In the genomic region with DNA sequence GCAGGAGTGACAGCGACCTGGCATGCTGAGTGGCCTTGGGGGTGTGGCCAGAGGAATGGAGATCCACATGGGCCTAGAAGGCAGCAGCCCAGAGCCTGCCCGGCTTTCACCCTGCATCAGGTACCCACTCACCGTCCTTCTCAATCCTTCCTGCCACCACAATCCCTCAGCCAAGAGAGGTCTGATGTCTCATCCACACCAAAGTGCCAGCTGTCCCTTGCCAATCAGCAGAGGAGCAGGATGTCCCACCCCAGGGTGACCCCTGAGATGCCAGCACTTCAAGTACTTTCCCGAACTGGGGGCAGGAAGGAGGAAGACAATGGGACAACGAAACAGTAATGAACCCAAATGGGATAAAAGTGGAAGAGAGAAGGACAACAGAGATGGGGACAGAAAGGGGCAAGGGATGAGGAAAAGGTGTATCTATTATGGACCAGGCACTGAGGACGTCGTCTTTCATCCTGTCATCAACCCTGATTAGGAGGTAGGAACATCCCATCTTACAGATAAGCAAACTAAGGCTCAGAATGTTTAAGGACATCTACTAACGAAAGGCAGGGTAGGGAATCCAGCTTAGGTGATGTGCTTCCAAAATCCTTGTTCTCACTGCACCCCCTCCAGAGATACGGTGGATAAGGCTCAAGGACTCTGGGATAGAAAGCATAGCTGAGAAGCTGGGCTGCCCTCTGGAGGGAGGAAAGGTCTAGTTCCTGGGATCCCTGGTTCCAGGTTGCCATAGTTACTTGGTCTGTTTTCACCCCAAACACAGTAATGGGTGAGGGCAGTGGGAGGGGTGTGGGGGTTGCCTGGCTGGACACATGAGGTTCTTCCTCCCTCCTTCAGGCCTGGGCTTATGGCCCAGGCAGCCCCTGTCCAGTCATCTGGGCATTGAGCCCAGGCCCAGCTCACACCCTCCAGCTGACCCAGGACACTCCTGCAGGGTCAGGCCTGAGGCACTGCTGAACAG, we compare ENCODE assay signal across 8 cellular contexts. TPM values are rescaled to one million over a fixed set of nuclear protein-coding genes. Genes with fewer than 3 reads are reported as not detected.
DNase-seq lines count a peak whose midpoint lies in the region; ATAC-seq and TF ChIP-seq lines count a peak whose summit lies in the region.

No MANE protein-coding gene starts in this region.

- WGBS in ectodermal cell, 2 experiments, result 88% methylated on average over 9 of the region's 9 CpGs

- POLR2A ChIA-PET in AG04449 (lab: Yijun Ruan, JAX), result interaction anchor here (0.6 to 1.9 kb wide), 3 partner anchors 15 to 83 kb away, joined by 3 to 12 read pairs (median 4); a partner anchor contains a TSS

- H3K9me3 ChIP-seq in ectodermal cell (ENCODE audit: control insufficient read depth, low read length), result no peaks in the 10 kb centered on the region
- no peaks in the 10 kb centered on the region for H3K9me3 ChIP-seq in lower lobe of right lung
- no peaks in the 10 kb centered on the region for H3K9me3 ChIP-seq in tibial artery

- peak; percentile 77 to 86 for ATAC-seq in lower lobe of right lung
- no peak for ATAC-seq in GM21576 (IDR thresholded peaks at IDR 0.05; ENCODE audit: unreplicated experiment)

- TF ChIP-seq CTCF in AG04449 (IDR thresholded peaks at IDR 0.05; ENCODE audit: insufficient read depth, low read length, missing control alignments), result peak; percentile 63
- peak; percentile 29 for TF ChIP-seq CTCF in lower lobe of right lung (IDR thresholded peaks at IDR 0.05)
- peak; percentile 57 to 66 for TF ChIP-seq CTCF in tibial artery (IDR thresholded peaks at IDR 0.05)

- H3K27me3 ChIP-seq in ectodermal cell (ENCODE audit: control insufficient read depth, insufficient read depth, low read length, poor library complexity, severe bottlenecking) (peaks cover 16% of the 10 kb centered on the region), lower lobe of right lung (ENCODE audit: low read depth) (no peaks in the 10 kb centered on the region), tibial artery (no peaks in the 10 kb centered on the region)

- DNase-seq in AG04449 (ENCODE audit: low read depth, low spot score) (peak; percentile 46), NCI-H2196 (lab: John Stamatoyannopoulos, UW; ENCODE audit: unreplicated experiment) (peak; percentile 68), lower lobe of right lung (peak; percentile 79), tibial artery (peak; percentile 92 to 96), ecto neural progenitor cell (ENCODE audit: low spot score) (no peak)
- no peak for DNase-seq in activated naive CD4-positive, alpha-beta T cell treated with Interleukin-2 at 50 U/mL for 16 hours

- H3K4me3 ChIP-seq in AG04449 (ENCODE audit: low read depth, low read length) (no peak overlapping the region), ectodermal cell (ENCODE audit: insufficient read depth, low read depth, low read length) (no peak overlapping the region), lower lobe of right lung (no peak overlapping the region), tibial artery (no peak overlapping the region)

- H3K4me1 ChIP-seq in ectodermal cell (ENCODE audit: control insufficient read depth, insufficient read depth, low read length) (peaks cover 8% of the 10 kb centered on the region), lower lobe of right lung (peaks cover 66% of the 10 kb centered on the region), tibial artery (peaks cover 0 to 60% (median 39%) of the 10 kb centered on the region in 4 donors)

- intact Hi-C loops in lower lobe of right lung (cut with DNase I) (no loop called here), tibial artery (cut with DNase I; ENCODE audit: low total_unique reads) (loop anchor here (1.0 kb wide), 1 partner anchor 26 kb away; no protein-coding TSS in a partner anchor)

- peak overlapping the region; percentile 69 for H3K27ac ChIP-seq in ectodermal cell (ENCODE audit: insufficient read depth, low read depth, low read length, poor library complexity, severe bottlenecking)
- H3K27ac ChIP-seq in lower lobe of right lung, result peak overlapping the region; percentile 85
- peak overlapping the region; percentile 75 to 81 for H3K27ac ChIP-seq in tibial artery

- peaks cover 26% of the 10 kb centered on the region for H3K36me3 ChIP-seq in ectodermal cell (ENCODE audit: control insufficient read depth, insufficient read depth, low read length)
- H3K36me3 ChIP-seq in lower lobe of right lung, result peaks cover 35% of the 10 kb centered on the region
- peaks cover 19 to 42% (median 32%) of the 10 kb centered on the region in 3 donors for H3K36me3 ChIP-seq in tibial artery

- CTCF ChIA-PET in AG04449 (lab: Yijun Ruan, JAX), result interaction anchor here (0.7 to 2.4 kb wide), 11 partner anchors 11 to 206 kb away, joined by 3 to 21 read pairs (median 5); a partner anchor contains a TSS

RNA-seq across cellular contexts. Expression of a gene that starts 4.5 kb away (rescaled TPM):
- polyA plus RNA-seq in ectodermal cell (2013, experiment 1 of 4), result 4.0 TPM
- polyA plus RNA-seq in ectodermal cell (2013, experiment 2 of 4), result 4.2 TPM
- polyA plus RNA-seq in ectodermal cell (2013, experiment 3 of 4), result 3.8 TPM
- polyA plus RNA-seq in ectodermal cell (2013, experiment 4 of 4), result 5.0 TPM
- total RNA-seq in lower lobe of right lung, result 120 TPM

RNA-seq across cellular contexts. Expression of a gene that starts 14.4 kb away (rescaled TPM):
- polyA plus RNA-seq in ectodermal cell (2013, experiment 1 of 4), result 54.0 TPM
- polyA plus RNA-seq in ectodermal cell (2013, experiment 2 of 4), result 58.7 TPM
- 48.1 TPM for polyA plus RNA-seq in ectodermal cell (2013, experiment 3 of 4)
- polyA plus RNA-seq in ectodermal cell (2013, experiment 4 of 4), result 52.9 TPM
- total RNA-seq in lower lobe of right lung, result 83.7 TPM

RNA-seq across cellular contexts. Expression of a gene that starts 16.4 kb away (rescaled TPM):
- polyA plus RNA-seq in ectodermal cell (2013, experiment 1 of 4), result 8.9 TPM
- 9.9 TPM for polyA plus RNA-seq in ectodermal cell (2013, experiment 2 of 4)
- 9.2 TPM for polyA plus RNA-seq in ectodermal cell (2013, experiment 3 of 4)
- polyA plus RNA-seq in ectodermal cell (2013, experiment 4 of 4), result 9.8 TPM
- 5.8 TPM for total RNA-seq in lower lobe of right lung

RNA-seq across cellular contexts. Expression of a gene that starts 38.1 kb away (rescaled TPM):
- 6.9 TPM for polyA plus RNA-seq in ectodermal cell (2013, experiment 1 of 4)
- 5.5 TPM for polyA plus RNA-seq in ectodermal cell (2013, experiment 2 of 4)
- polyA plus RNA-seq in ectodermal cell (2013, experiment 3 of 4), result 7.1 TPM
- polyA plus RNA-seq in ectodermal cell (2013, experiment 4 of 4), result 6.5 TPM
- 1.2 TPM for total RNA-seq in lower lobe of right lung

RNA-seq across cellular contexts. Expression of a gene that starts 40.3 kb away (rescaled TPM):
- polyA plus RNA-seq in ectodermal cell (2013, experiment 1 of 4), result 65.6 TPM
- polyA plus RNA-seq in ectodermal cell (2013, experiment 2 of 4), result 61.5 TPM
- 45.2 TPM for polyA plus RNA-seq in ectodermal cell (2013, experiment 3 of 4)
- 49.2 TPM for polyA plus RNA-seq in ectodermal cell (2013, experiment 4 of 4)
- total RNA-seq in lower lobe of right lung, result 13.7 TPM

Comparison
In these comparisons a context has a peak if more than half of its experiments do, and no peak if none do; other contexts are left out.
1. DNase-seq: peak in AG04449 (single experiment), NCI-H2196 (single experiment), lower lobe of right lung (single experiment) and tibial artery (2 of 2); none in activated naive CD4-positive, alpha-beta T cell treated with Interleukin-2 at 50 U/mL for 16 hours (single experiment) and ecto neural progenitor cell (single experiment).
2. Peak in every context shown above with its lines, with median percentiles within 50 percentile points of each other: CTCF ChIP-seq and H3K27ac ChIP-seq.